3 cellular contexts compared by ENCODE assay signal in genomic region chr14:100049220-100049619, GRCh38.
TF ChIP-seq lines count a peak whose summit lies in the region.

No MANE protein-coding gene starts in this region.

TF ChIP-seq in IMR-90, 13 proteins besides CTCF, POLR2A, EP300 and RAD21:
- TF ChIP-seq CHD1 (IDR thresholded peaks at IDR 0.05; ENCODE audit: low read depth, low read length) (no peak), MAZ (IDR thresholded peaks at IDR 0.05; ENCODE audit: borderline replicate concordance, low read depth, low read length) (no peak), MXI1 (IDR thresholded peaks at IDR 0.05; ENCODE audit: borderline replicate concordance, low read depth, low read length) (no peak), FOS (IDR thresholded peaks at IDR 0.05; ENCODE audit: low read depth, low read length) (no peak), CEBPB (IDR thresholded peaks at IDR 0.05; ENCODE audit: low read depth, low read length) (no peak), USF2 (IDR thresholded peaks at IDR 0.05; ENCODE audit: low read depth, low read length) (no peak), MAFK (IDR thresholded peaks at IDR 0.05; ENCODE audit: low read depth, low read length) (no peak), NFE2L2 (IDR thresholded peaks at IDR 0.05; ENCODE audit: low read depth, low read length) (no peak), RFX5 (IDR thresholded peaks at IDR 0.05; ENCODE audit: low read depth, low read length) (no peak), BHLHE40 (IDR thresholded peaks at IDR 0.05; ENCODE audit: low read depth, low read length) (no peak), ELK1 (IDR thresholded peaks at IDR 0.05; ENCODE audit: borderline replicate concordance, low read depth, low read length) (no peak)

TF ChIP-seq in K562, 482 proteins besides CTCF, POLR2A, EP300 and RAD21:
- no peak for TF ChIP-seq NCOA1 (IDR thresholded peaks at IDR 0.05; ENCODE audit: low read depth)
- no peak for TF ChIP-seq ETS1 (conservative IDR thresholded peaks at IDR 0.05; ENCODE audit: control insufficient read depth, low read depth, low read length)
- no peak for TF ChIP-seq KLF10 (CRISPR knock-in tag; IDR thresholded peaks at IDR 0.05)
- TF ChIP-seq PREB (CRISPR knock-in tag; IDR thresholded peaks at IDR 0.05): no peak
- no peak for TF ChIP-seq C11orf30 (IDR thresholded peaks at IDR 0.05; ENCODE audit: low read depth)
- no peak for TF ChIP-seq MTF1 (CRISPR knock-in tag; IDR thresholded peaks at IDR 0.05; ENCODE audit: borderline replicate concordance)
- no peak for TF ChIP-seq POLR2AphosphoS2 (IDR thresholded peaks at IDR 0.05; ENCODE audit: low read length)
- TF ChIP-seq FIP1L1 (IDR thresholded peaks at IDR 0.05; ENCODE audit: low read depth, low read length, poor library complexity, severe bottlenecking): no peak
- no peak for TF ChIP-seq TEAD2 (tag; IDR thresholded peaks at IDR 0.05)
- TF ChIP-seq DNMT1 (IDR thresholded peaks at IDR 0.05): no peak
- no peak for TF ChIP-seq XRCC3 (IDR thresholded peaks at IDR 0.05)
- TF ChIP-seq SNIP1 (IDR thresholded peaks at IDR 0.05; ENCODE audit: low read depth): no peak
- no peak for TF ChIP-seq POU5F1 (IDR thresholded peaks at IDR 0.05; ENCODE audit: borderline replicate concordance, low read depth, low read length, partially characterized antibody)
- TF ChIP-seq FOXK1 (CRISPR knock-in tag; IDR thresholded peaks at IDR 0.05; ENCODE audit: borderline replicate concordance): no peak
- no peak for TF ChIP-seq ARID3A (IDR thresholded peaks at IDR 0.05; ENCODE audit: borderline replicate concordance, low read depth, low read length)
- TF ChIP-seq JUNB (CRISPR knock-in tag; conservative IDR thresholded peaks at IDR 0.05): no peak
- no peak for TF ChIP-seq ZKSCAN8 (CRISPR knock-in tag; IDR thresholded peaks at IDR 0.05)
- TF ChIP-seq ZNF217 (CRISPR knock-in tag; IDR thresholded peaks at IDR 0.05): no peak
- no peak for TF ChIP-seq ZNF3 (CRISPR knock-in tag; IDR thresholded peaks at IDR 0.05)
- TF ChIP-seq CSDE1 (IDR thresholded peaks at IDR 0.05): no peak

TF ChIP-seq in HepG2, 621 proteins besides CTCF, POLR2A, EP300 and RAD21:
- TF ChIP-seq REST (IDR thresholded peaks at IDR 0.05; ENCODE audit: borderline replicate concordance in 1 of 2, low read depth in 1 of 2, low read length in 2 of 2): 0 out of 4 replicates have a peak, but pooled peaks of 1 of the 2 experiments have one; percentile 11
- peak; percentile 84; the same call in 1 of the 2 replicates for TF ChIP-seq NCOR1 (IDR thresholded peaks at IDR 0.05; ENCODE audit: borderline replicate concordance, low read length)
- TF ChIP-seq ARID5B (CRISPR knock-in tag; IDR thresholded peaks at IDR 0.05): 0 out of 2 replicates have a peak, but pooled peaks have one; percentile 35
- peak; percentile 88 for TF ChIP-seq RARA (CRISPR knock-in tag; IDR thresholded peaks at IDR 0.05)
- TF ChIP-seq MATR3 (CRISPR knock-in tag; IDR thresholded peaks at IDR 0.05): no peak
- no peak for TF ChIP-seq NR2F2 (IDR thresholded peaks at IDR 0.05; ENCODE audit: borderline replicate concordance, low read depth)
- no peak for TF ChIP-seq ZNF335 (CRISPR knock-in tag; IDR thresholded peaks at IDR 0.05)
- peak; percentile 42; the same call in 1 of the 2 replicates for TF ChIP-seq TBX3 (IDR thresholded peaks at IDR 0.05; ENCODE audit: borderline replicate concordance)
- peak; percentile 88 for TF ChIP-seq TBL1XR1 (IDR thresholded peaks at IDR 0.05; ENCODE audit: borderline replicate concordance, low read length, partially characterized antibody)
- peak; percentile 88 for TF ChIP-seq SKI (IDR thresholded peaks at IDR 0.05; ENCODE audit: partially characterized antibody)
- peak; percentile 50 for TF ChIP-seq RXRB (CRISPR knock-in tag; IDR thresholded peaks at IDR 0.05; ENCODE audit: borderline replicate concordance)
- TF ChIP-seq BCL6 (CRISPR knock-in tag; IDR thresholded peaks at IDR 0.05): peak; percentile 97
TF ChIP-seq in HepG2: peak in this region for 9.
